ENCODE assay signal across 31 cellular contexts in the genomic region with DNA sequence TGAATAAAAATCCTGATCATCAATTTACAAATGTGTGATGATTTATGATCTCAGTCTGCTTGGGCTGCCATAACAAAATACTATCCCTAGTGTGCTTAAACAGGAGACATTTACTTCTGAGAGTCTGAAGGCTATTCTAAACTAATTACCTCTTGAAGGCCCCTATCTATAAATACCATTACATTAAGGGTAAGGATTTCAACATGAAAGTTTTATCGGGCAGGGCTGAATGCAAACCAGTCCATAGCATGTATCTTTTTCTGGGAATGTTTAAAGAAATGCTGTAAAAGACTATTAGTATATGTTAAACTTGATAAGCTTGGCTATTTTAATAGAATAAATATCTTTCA. TPM values are rescaled to one million over a fixed set of nuclear protein-coding genes. Genes with fewer than 3 reads are reported as not detected.
"Had no signal": no experiment of that assay in that cellular context is flagged by ENCODE, and none has a peak within 500 bp of the region (broad histone marks: within the 10 kb centered on the region; RNA-seq: fewer than 3 reads in every experiment).

No MANE protein-coding gene starts in this region.

- ATAC-seq: activated CD4-positive, alpha-beta T cell treated with anti-CD3 and anti-CD28 coated beads for 36 hours; activated T-cell treated with anti-CD3 and anti-CD28 coated beads, Interleukin-2, amount 50 U/mL, for 72 hours; Panc1; Right ventricle myocardium inferior had no signal

- H3K4me3 Mint-ChIP-seq: activated CD4-positive, alpha-beta memory T cell treated with anti-CD3 and anti-CD28 coated beads, Interleukin-2, amount 10 ng/mL, durations not matched to agents 7 days and 5 days; activated CD4-positive, alpha-beta T cell treated with anti-CD3 and anti-CD28 coated beads for 36 hours; activated naive CD4-positive, alpha-beta T cell treated with anti-CD3 and anti-CD28 coated beads, Interleukin-2, amount 10 ng/mL, durations not matched to agents 7 days and 5 days; activated naive CD8-positive, alpha-beta T cell treated with anti-CD3 and anti-CD28 coated beads, Interleukin-2, amount 10 ng/mL, durations not matched to agents 7 days and 5 days; activated T-cell treated with anti-CD3 and anti-CD28 coated beads, Interleukin-2, amount 50 U/mL, for 72 hours had no signal

- H3K36me3 Mint-ChIP-seq: activated naive CD4-positive, alpha-beta T cell treated with anti-CD3 and anti-CD28 coated beads, Interleukin-2, amount 10 ng/mL, durations not matched to agents 7 days and 5 days; activated naive CD8-positive, alpha-beta T cell treated with anti-CD3 and anti-CD28 coated beads, Interleukin-2, amount 10 ng/mL, durations not matched to agents 7 days and 5 days had no signal

- H3K4me1 ChIP-seq: adrenal gland had no signal

- H3K9me3 Mint-ChIP-seq: activated naive CD8-positive, alpha-beta T cell treated with anti-CD3 and anti-CD28 coated beads, Interleukin-2, amount 10 ng/mL, durations not matched to agents 7 days and 5 days; activated T-helper 2 cell treated with anti-CD3 and anti-CD28 coated beads, Interferon-gamma antibody, Interleukin-2, Interleukin-4, amounts not matched to agents 10 μg/mL and 5 μg/mL and 100 μg/mL, durations not matched to agents 14 hours and 24 hours and 36 hours had no signal

- H3K36me3 ChIP-seq: adrenal gland, MG63 had no signal

- H3K27ac Mint-ChIP-seq: activated CD4-positive, alpha-beta memory T cell treated with anti-CD3 and anti-CD28 coated beads, Interleukin-2, amount 10 ng/mL, durations not matched to agents 7 days and 5 days; activated CD4-positive, alpha-beta T cell treated with anti-CD3 and anti-CD28 coated beads for 36 hours; activated naive CD4-positive, alpha-beta T cell treated with anti-CD3 and anti-CD28 coated beads, Interleukin-2, amount 10 ng/mL, durations not matched to agents 7 days and 5 days; activated naive CD8-positive, alpha-beta T cell treated with anti-CD3 and anti-CD28 coated beads, Interleukin-2, amount 10 ng/mL, durations not matched to agents 7 days and 5 days; activated T-cell treated with anti-CD3 and anti-CD28 coated beads, Interleukin-2, amount 50 U/mL, for 72 hours; activated T-helper 2 cell treated with anti-CD3 and anti-CD28 coated beads, Interferon-gamma antibody, Interleukin-2, Interleukin-4, amounts not matched to agents 10 μg/mL and 5 μg/mL and 100 μg/mL, durations not matched to agents 14 hours and 24 hours and 36 hours had no signal

- H3K4me1 Mint-ChIP-seq: activated CD4-positive, alpha-beta memory T cell treated with anti-CD3 and anti-CD28 coated beads, Interleukin-2, amount 10 ng/mL, durations not matched to agents 7 days and 5 days; activated CD4-positive, alpha-beta T cell treated with anti-CD3 and anti-CD28 coated beads for 36 hours; activated naive CD4-positive, alpha-beta T cell treated with anti-CD3 and anti-CD28 coated beads, Interleukin-2, amount 10 ng/mL, durations not matched to agents 7 days and 5 days; activated naive CD8-positive, alpha-beta T cell treated with anti-CD3 and anti-CD28 coated beads, Interleukin-2, amount 10 ng/mL, durations not matched to agents 7 days and 5 days had no signal

- H3K27ac ChIP-seq: adrenal gland, SK-N-MC, VCaP had no signal

- H3K27me3 ChIP-seq: adrenal gland, MG63 had no signal

- H3K9me3 ChIP-seq: adrenal gland, MG63 had no signal

- H3K27me3 Mint-ChIP-seq: activated CD4-positive, alpha-beta memory T cell treated with anti-CD3 and anti-CD28 coated beads, Interleukin-2, amount 10 ng/mL, durations not matched to agents 7 days and 5 days; activated CD4-positive, alpha-beta T cell treated with anti-CD3 and anti-CD28 coated beads for 36 hours; activated naive CD4-positive, alpha-beta T cell treated with anti-CD3 and anti-CD28 coated beads, Interleukin-2, amount 10 ng/mL, durations not matched to agents 7 days and 5 days; activated naive CD8-positive, alpha-beta T cell treated with anti-CD3 and anti-CD28 coated beads, Interleukin-2, amount 10 ng/mL, durations not matched to agents 7 days and 5 days had no signal

- H3K4me3 ChIP-seq: adrenal gland, MG63 had no signal

- DNase-seq: activated CD4-positive, alpha-beta memory T cell treated with anti-CD3 and anti-CD28 coated beads, Interleukin-2, amount 10 ng/mL, durations not matched to agents 7 days and 5 days; activated CD4-positive, alpha-beta T cell treated with anti-CD3 and anti-CD28 coated beads for 36 hours; activated CD4-positive, alpha-beta T cell treated with anti-CD3 and anti-CD28 coated beads, Interleukin-2, amount 50 U/mL, for 1 hour; activated gamma-delta T cell treated with Interleukin-2 at 50 U/mL for 16 hours; activated naive CD4-positive, alpha-beta T cell treated with anti-CD3 and anti-CD28 coated beads, Interleukin-2, amount 10 ng/mL, durations not matched to agents 7 days and 5 days; activated naive CD8-positive, alpha-beta T cell treated with anti-CD3 and anti-CD28 coated beads, Interleukin-2, amount 10 ng/mL, durations not matched to agents 7 days and 5 days; activated T-cell treated with anti-CD3 and anti-CD28 coated beads, Interleukin-2, amount 50 U/mL, for 72 hours; adrenal gland; anterior cingulate cortex; central memory CD4-positive, alpha-beta T cell; MG63; MV-4-11; NCI-H1092 treated with DMSO at 0.1 percent for 48 hours; NCI-H1417 treated with DMSO at 0.1 percent for 48 hours; NCI-H1694; NCI-H2029; NCI-H2107; NCI-H2171 treated with DMSO at 0.1 percent for 48 hours; NCI-H526; NCI-H774; RPMI8226; T-helper 1 cell had no signal

RNA-seq across cellular contexts. Expression of a gene that starts 48.2 kb away (rescaled TPM):
- total RNA-seq: activated CD4-positive, alpha-beta memory T cell treated with anti-CD3 and anti-CD28 coated beads, Interleukin-2, amount 10 ng/mL, durations not matched to agents 7 days and 5 days; activated CD4-positive, alpha-beta T cell treated with anti-CD3 and anti-CD28 coated beads for 36 hours; activated CD8-positive, alpha-beta memory T cell treated with anti-CD3 and anti-CD28 coated beads for 36 hours; activated naive CD8-positive, alpha-beta T cell treated with anti-CD3 and anti-CD28 coated beads, Interleukin-2, amount 10 ng/mL, durations not matched to agents 7 days and 5 days; activated T-cell treated with anti-CD3 and anti-CD28 coated beads, Interleukin-2, amount 50 U/mL, for 72 hours; activated T-helper 2 cell treated with anti-CD3 and anti-CD28 coated beads, Interferon-gamma antibody, Interleukin-2, Interleukin-4, amounts not matched to agents 10 μg/mL and 5 μg/mL and 100 μg/mL, durations not matched to agents 14 hours and 24 hours and 36 hours; NCI-H460; OCI-LY7; T-helper 2 cell treated with Interferon-gamma antibody and Interleukin-4, amounts not matched to agents 100 ng/mL and 5 ng/mL, for 36 hours had no signal
